Comparison of ENCODE assay signal across 7 cellular contexts in the genomic region with DNA sequence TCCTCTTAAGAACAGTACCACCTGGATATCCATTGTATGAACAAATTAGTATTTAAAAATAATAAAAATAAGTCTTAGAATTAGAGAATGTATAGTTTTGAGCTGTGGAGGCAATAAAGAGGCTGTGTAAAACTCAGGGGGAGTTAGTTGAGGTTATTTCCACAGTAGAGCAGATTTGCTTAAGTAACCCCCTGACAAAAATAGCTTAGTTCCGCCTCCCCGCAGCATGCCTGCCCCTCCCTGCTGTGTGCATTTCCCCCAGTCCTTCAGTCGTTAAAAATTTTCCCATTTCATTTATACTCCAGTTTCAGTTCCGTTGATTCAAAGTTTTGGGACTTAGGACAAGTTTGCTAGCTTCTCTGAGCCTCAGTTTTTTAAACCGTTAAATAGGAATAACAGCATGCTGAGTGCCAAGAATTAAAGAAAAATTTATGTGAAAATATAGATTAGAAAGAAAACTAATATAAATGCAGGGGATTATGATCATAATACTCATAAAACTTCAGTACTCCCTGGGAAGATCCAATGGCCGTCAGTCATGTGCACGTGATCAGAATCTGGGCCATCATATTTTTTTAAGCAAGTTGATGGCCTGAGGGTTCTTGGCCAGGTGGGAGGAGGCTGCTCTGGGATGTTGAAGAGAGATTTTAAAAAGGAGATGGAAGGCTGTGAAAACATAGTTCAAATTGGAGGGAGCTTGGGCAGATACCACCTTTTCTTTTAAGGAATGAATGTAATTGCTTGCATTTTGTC. TPM values are rescaled to one million over a fixed set of nuclear protein-coding genes. Genes with fewer than 3 reads are reported as not detected.
DNase-seq lines count a peak whose midpoint lies in the region; ATAC-seq and TF ChIP-seq lines count a peak whose summit lies in the region.

No MANE protein-coding gene starts in this region.

- H3K27ac ChIP-seq in SJSA1 = peak overlapping the region; percentile 95
- peak overlapping the region; percentile 8 for H3K27ac ChIP-seq in cardiac muscle cell

- DNase-seq in SJSA1 (ENCODE audit: low read depth in 1 of 2, low spot score in 2 of 2) (peak in 1 of 2 experiments; percentile 67), cardiac muscle cell (ENCODE audit: low read depth in 1 of 2, low spot score in 1 of 2) (peak in 1 of 2 donors; percentile 81), NCI-H524 (lab: John Stamatoyannopoulos, UW) (no peak), AG08396 (ENCODE audit: low spot score) (no peak)

- peaks cover 79% of the 10 kb centered on the region for H3K4me1 Mint-ChIP-seq in stimulated activated naive CD8-positive, alpha-beta T cell treated with anti-CD3 and anti-CD28 coated beads, Interleukin-15, Interleukin-2, amounts not matched to agents 100 ng/mL and 50 ng/mL, for 24 hours (ENCODE audit: low read depth)

- H3K4me1 ChIP-seq in SJSA1 (replicated peaks) = peaks cover 79% of the 10 kb centered on the region
- peaks cover 51% of the 10 kb centered on the region for H3K4me1 ChIP-seq in cardiac muscle cell (ENCODE audit: low read depth)

- no peaks in the 10 kb centered on the region for H3K27me3 ChIP-seq in SJSA1 (replicated peaks)
- H3K27me3 ChIP-seq in cardiac muscle cell = no peaks in the 10 kb centered on the region

- H3K4me3 ChIP-seq in SJSA1 (peak overlapping the region; percentile 4), cardiac muscle cell (no peak overlapping the region)

- H3K9me3 ChIP-seq in SJSA1 (replicated peaks) (no peaks in the 10 kb centered on the region), cardiac muscle cell (ENCODE audit: low read depth) (no peaks in the 10 kb centered on the region)

- H3K36me3 Mint-ChIP-seq in stimulated activated naive CD8-positive, alpha-beta T cell treated with anti-CD3 and anti-CD28 coated beads, Interleukin-15, Interleukin-2, amounts not matched to agents 100 ng/mL and 50 ng/mL, for 24 hours (ENCODE audit: low read depth) = peaks cover 17% of the 10 kb centered on the region

- H3K27me3 Mint-ChIP-seq in stimulated activated naive CD8-positive, alpha-beta T cell treated with anti-CD3 and anti-CD28 coated beads, Interleukin-15, Interleukin-2, amounts not matched to agents 100 ng/mL and 50 ng/mL, for 24 hours = no peaks in the 10 kb centered on the region

- ATAC-seq in GM18858 (IDR thresholded peaks at IDR 0.05; ENCODE audit: unreplicated experiment) = peak; percentile 21
- ATAC-seq in HG03045 (IDR thresholded peaks at IDR 0.05; ENCODE audit: unreplicated experiment) = peak; percentile 16

- H3K9me3 Mint-ChIP-seq in stimulated activated naive CD8-positive, alpha-beta T cell treated with anti-CD3 and anti-CD28 coated beads, Interleukin-15, Interleukin-2, amounts not matched to agents 100 ng/mL and 50 ng/mL, for 24 hours = no peaks in the 10 kb centered on the region

- peaks cover 5% of the 10 kb centered on the region for H3K36me3 ChIP-seq in SJSA1
- H3K36me3 ChIP-seq in cardiac muscle cell = no peaks in the 10 kb centered on the region

- no peak for TF ChIP-seq CTCF in cardiac muscle cell (IDR thresholded peaks at IDR 0.05; ENCODE audit: low read depth, low read length)

- peak overlapping the region; percentile 82 for H3K27ac Mint-ChIP-seq in stimulated activated naive CD8-positive, alpha-beta T cell treated with anti-CD3 and anti-CD28 coated beads, Interleukin-15, Interleukin-2, amounts not matched to agents 100 ng/mL and 50 ng/mL, for 24 hours

- H3K4me3 Mint-ChIP-seq in stimulated activated naive CD8-positive, alpha-beta T cell treated with anti-CD3 and anti-CD28 coated beads, Interleukin-15, Interleukin-2, amounts not matched to agents 100 ng/mL and 50 ng/mL, for 24 hours = peak overlapping the region; percentile 65

RNA-seq across cellular contexts. Expression of gene SLC38A2, which starts 14.5 kb away (rescaled TPM):
- 188 and 238 TPM in 2 replicates for total RNA-seq in SJSA1 (2014; rRNA removed; shearing (Covaris generic))
- 169 and 201 TPM in 2 replicates for total RNA-seq in cardiac muscle cell
- polyA plus RNA-seq in cardiac muscle cell = 78.3 and 101 TPM in 2 replicates
